Comparison of ENCODE assay signal across 1 cellular context in genomic region chr4:866761-867390, GRCh38.
TF ChIP-seq lines count a peak whose summit lies in the region.

No MANE protein-coding gene starts in this region.

TF ChIP-seq in IMR-90, 13 proteins besides CTCF, POLR2A, EP300 and RAD21:
- TF ChIP-seq NFE2L2 (IDR thresholded peaks at IDR 0.05; ENCODE audit: low read depth, low read length): no peak
- no peak for TF ChIP-seq MAZ (IDR thresholded peaks at IDR 0.05; ENCODE audit: borderline replicate concordance, low read depth, low read length)
- no peak for TF ChIP-seq BHLHE40 (IDR thresholded peaks at IDR 0.05; ENCODE audit: low read depth, low read length)
- TF ChIP-seq SMC3 (IDR thresholded peaks at IDR 0.05; ENCODE audit: low read depth, low read length): no peak
- no peak for TF ChIP-seq CHD1 (IDR thresholded peaks at IDR 0.05; ENCODE audit: low read depth, low read length)
- no peak for TF ChIP-seq CEBPB (IDR thresholded peaks at IDR 0.05; ENCODE audit: low read depth, low read length)
- no peak for TF ChIP-seq USF2 (IDR thresholded peaks at IDR 0.05; ENCODE audit: low read depth, low read length)
- TF ChIP-seq RCOR1 (IDR thresholded peaks at IDR 0.05; ENCODE audit: insufficient replicate concordance, low read length): no peak
- no peak for TF ChIP-seq RFX5 (IDR thresholded peaks at IDR 0.05; ENCODE audit: low read depth, low read length)
- no peak for TF ChIP-seq MAFK (IDR thresholded peaks at IDR 0.05; ENCODE audit: low read depth, low read length)
- no peak for TF ChIP-seq FOS (IDR thresholded peaks at IDR 0.05; ENCODE audit: low read depth, low read length)
- TF ChIP-seq MXI1 (IDR thresholded peaks at IDR 0.05; ENCODE audit: borderline replicate concordance, low read depth, low read length): no peak
- TF ChIP-seq ELK1 (IDR thresholded peaks at IDR 0.05; ENCODE audit: borderline replicate concordance, low read depth, low read length): no peak
TF ChIP-seq in IMR-90: peak in this region for 0.
